In the genomic region with DNA sequence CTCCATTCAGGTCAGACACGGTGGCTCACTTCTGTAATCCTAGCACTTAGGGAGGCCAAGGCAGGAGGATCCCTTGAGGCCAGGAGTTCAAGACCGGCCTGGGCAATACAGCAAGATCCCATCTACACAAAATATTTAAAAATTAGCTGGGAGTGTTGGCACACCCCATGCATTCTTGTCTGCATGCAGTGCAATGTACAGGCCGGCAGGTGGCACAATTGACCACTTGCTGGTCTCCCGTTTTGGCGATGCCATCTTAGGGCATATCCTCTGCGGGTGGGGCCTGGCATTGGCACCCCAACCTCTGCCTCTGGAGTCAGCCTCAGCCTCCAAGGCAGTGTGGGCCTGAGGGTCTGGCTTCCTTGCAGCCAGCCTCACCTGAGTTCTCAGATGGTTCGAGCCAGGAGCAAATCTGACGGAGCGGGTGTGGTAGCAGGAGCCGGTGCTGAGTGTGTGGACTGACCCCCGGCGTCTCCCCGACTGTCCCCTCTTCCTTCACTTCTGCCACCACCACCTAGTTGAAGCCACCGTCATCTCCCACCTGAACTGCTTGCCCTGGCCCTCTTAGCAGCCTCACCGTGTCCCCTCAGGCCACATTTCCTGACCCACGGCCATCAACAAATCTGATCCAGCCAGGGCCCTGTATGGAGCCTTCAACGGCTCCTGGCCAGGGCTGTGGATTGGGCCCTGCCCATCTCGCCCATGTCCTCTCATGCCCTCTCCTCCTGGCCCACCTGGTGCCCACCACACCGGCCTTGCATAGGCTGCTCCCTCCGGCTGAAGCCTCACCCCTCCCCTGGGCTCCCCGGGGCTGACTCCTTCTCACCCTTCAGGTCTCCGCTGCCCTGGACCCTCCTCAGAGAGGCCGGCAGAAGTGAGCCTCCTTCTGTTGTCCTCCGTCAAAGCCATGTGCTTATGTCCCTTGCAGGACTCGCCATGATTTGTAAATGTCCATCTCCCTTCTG, we compare ENCODE assay signal across 8 cellular contexts. TPM values are rescaled to one million over a fixed set of nuclear protein-coding genes. Genes with fewer than 3 reads are reported as not detected.
DNase-seq lines count a peak whose midpoint lies in the region; ATAC-seq, FAIRE-seq and TF ChIP-seq lines count a peak whose summit lies in the region.

No MANE protein-coding gene starts in this region.

- no peak for TF ChIP-seq POLR2A in GM12891 (IDR thresholded peaks at IDR 0.05; ENCODE audit: low read depth, low read length)

- ATAC-seq in GM21367 (IDR thresholded peaks at IDR 0.05; ENCODE audit: unreplicated experiment): no peak

- FAIRE-seq in GM12891 (lab: Jason Lieb, UNC): peak; percentile 95

- DNase-seq in 8988T (peak; percentile 73), GM12891 (ENCODE audit: insufficient read length, low spot score) (peak; percentile 68), NCI-H345 (lab: John Stamatoyannopoulos, UW) (peak; percentile 54), ecto neural progenitor cell (ENCODE audit: low spot score) (peak; percentile 70), middle frontal gyrus (ENCODE audit: extremely low spot score, low spot score) (peak; percentile 45)
- peak; percentile 60 to 67 for DNase-seq in activated CD4-positive, alpha-beta T cell treated with anti-CD3 and anti-CD28 coated beads, Interleukin-2, amount 50 U/mL, for 4 hours
- DNase-seq in stimulated activated CD8-positive, alpha-beta memory T cell treated with anti-CD3 and anti-CD28 coated beads, Interleukin-4, amount 100 ng/mL, for 48 hours: peak; percentile 78

TF ChIP-seq in GM12891, 5 proteins besides CTCF, POLR2A, EP300 and RAD21:
- TF ChIP-seq POU2F2 (IDR thresholded peaks at IDR 0.05; ENCODE audit: low read depth, low read length): no peak
- no peak for TF ChIP-seq SPI1 (IDR thresholded peaks at IDR 0.05; ENCODE audit: low read depth, low read length)
- TF ChIP-seq PAX5 (IDR thresholded peaks at IDR 0.05; ENCODE audit: insufficient read depth, low read length, severe bottlenecking): no peak
- no peak for TF ChIP-seq TAF1 (IDR thresholded peaks at IDR 0.05; ENCODE audit: low read depth, low read length)
- TF ChIP-seq POLR2AphosphoS5 (IDR thresholded peaks at IDR 0.05; ENCODE audit: low read depth, low read length): no peak
TF ChIP-seq in GM12891: peak in this region for 0.

RNA-seq across cellular contexts. Expression of gene EFCAB8, which starts 44.0 kb away (rescaled TPM):
- 0.03 TPM for polyA plus RNA-seq in GM12891 (2012; ENCODE audit: low read depth, missing spikeins)
